In the genomic region with DNA sequence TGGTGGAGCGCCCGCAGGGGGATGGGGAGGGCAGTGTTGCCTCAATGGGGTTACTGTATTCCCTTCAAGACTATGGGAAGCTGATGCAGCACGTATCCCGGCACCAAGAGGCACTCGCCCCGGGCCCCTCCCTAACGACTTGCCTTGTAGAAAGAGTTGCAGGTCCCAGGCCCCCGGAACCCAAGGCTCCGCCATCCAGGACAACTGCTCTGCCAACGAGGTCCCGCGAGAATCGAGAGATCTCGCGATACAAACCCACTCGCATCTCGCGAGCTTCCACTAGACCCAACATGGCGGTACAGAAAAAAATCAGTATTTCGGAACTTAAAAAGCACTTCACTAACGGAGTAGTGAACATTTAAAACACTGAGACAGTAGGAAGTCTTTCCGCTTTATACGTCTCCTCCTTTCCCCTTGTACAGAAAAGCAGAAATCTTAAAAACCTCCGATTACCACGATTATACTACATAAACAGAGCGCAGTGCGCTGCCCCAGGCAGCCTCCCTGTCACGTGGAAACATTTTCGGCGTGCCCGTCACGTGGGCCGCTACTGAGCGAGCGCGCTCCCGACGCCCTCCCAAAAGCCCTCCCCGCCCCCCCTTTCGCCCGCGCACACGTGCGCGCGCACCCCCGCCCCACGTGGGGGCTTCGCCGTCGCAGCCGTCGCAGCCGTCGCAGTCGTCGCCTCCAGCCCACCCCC, we compare ENCODE assay signal across 1 cellular context.
TF ChIP-seq lines count a peak whose summit lies in the region.

A gene (minus strand): TSS at position 217 of the 700 bp plus-strand sequence. CDS start 49,304 bp downstream, outside the sequence.

TF ChIP-seq in A549, 52 proteins besides CTCF, POLR2A, EP300 and RAD21 (continued from another document):
- TF ChIP-seq, protein P1, sequence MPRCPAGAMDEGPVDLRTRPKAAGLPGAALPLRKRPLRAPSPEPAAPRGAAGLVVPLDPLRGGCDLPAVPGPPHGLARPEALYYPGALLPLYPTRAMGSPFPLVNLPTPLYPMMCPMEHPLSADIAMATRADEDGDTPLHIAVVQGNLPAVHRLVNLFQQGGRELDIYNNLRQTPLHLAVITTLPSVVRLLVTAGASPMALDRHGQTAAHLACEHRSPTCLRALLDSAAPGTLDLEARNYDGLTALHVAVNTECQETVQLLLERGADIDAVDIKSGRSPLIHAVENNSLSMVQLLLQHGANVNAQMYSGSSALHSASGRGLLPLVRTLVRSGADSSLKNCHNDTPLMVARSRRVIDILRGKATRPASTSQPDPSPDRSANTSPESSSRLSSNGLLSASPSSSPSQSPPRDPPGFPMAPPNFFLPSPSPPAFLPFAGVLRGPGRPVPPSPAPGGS (IDR thresholded peaks at IDR 0.05) = 0 out of 3 replicates have a peak, but pooled peaks have one; percentile 50
- TF ChIP-seq PHF8 (IDR thresholded peaks at IDR 0.05; ENCODE audit: borderline replicate concordance, low read depth) = peak; percentile 49; the same call in 1 of the 2 replicates
- peak; percentile 85 for TF ChIP-seq KDM5A (IDR thresholded peaks at IDR 0.05)
- TF ChIP-seq, protein P2, sequence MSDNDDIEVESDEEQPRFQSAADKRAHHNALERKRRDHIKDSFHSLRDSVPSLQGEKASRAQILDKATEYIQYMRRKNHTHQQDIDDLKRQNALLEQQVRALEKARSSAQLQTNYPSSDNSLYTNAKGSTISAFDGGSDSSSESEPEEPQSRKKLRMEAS (IDR thresholded peaks at IDR 0.05) = peak; percentile 86
